8 cellular contexts compared by ENCODE assay signal in the genomic region with DNA sequence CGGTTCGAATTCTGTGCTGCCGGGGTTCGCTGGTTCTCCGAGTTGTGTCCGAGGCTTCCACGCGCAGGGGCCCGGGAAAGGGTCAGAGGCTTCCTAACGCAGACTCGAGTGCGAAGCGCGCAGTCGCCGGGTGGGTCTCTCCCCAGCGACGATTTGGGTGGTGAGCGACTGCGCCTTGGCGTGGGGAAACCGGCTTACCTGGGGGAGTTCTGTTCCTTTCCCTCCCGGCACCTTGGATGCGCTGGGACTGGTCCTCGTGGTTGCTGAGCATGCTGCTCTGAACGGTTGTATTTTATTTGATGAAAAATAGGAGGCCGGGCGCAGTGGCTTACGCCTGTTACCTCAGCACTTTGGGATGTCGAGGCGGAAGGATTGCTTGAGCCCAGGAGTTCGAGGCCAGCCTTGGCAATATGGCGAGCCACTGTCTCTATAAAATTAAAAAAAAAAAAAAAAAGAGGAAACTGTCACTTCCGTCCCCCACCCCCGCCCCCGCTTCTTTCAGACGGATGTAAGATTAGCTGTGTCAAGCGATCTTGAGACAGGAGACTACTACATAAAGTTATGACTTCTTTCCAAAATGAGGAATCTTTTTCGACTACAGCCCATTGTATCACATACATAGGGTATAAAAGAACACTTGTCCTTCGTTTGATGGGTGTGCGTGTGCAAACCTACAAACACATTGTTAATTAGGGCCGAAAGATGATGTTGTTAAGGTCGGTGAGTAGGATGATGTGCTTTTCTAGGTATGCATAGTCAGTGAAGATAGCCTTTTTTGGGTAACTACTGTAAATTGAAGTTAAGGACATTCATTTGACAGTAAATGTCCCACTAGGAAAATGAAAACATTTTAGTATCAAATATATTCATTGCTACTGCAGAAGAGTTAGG. TPM values are rescaled to one million over a fixed set of nuclear protein-coding genes. Genes with fewer than 3 reads are reported as not detected.
DNase-seq lines count a peak whose midpoint lies in the region; ATAC-seq and TF ChIP-seq lines count a peak whose summit lies in the region.

A gene with protein sequence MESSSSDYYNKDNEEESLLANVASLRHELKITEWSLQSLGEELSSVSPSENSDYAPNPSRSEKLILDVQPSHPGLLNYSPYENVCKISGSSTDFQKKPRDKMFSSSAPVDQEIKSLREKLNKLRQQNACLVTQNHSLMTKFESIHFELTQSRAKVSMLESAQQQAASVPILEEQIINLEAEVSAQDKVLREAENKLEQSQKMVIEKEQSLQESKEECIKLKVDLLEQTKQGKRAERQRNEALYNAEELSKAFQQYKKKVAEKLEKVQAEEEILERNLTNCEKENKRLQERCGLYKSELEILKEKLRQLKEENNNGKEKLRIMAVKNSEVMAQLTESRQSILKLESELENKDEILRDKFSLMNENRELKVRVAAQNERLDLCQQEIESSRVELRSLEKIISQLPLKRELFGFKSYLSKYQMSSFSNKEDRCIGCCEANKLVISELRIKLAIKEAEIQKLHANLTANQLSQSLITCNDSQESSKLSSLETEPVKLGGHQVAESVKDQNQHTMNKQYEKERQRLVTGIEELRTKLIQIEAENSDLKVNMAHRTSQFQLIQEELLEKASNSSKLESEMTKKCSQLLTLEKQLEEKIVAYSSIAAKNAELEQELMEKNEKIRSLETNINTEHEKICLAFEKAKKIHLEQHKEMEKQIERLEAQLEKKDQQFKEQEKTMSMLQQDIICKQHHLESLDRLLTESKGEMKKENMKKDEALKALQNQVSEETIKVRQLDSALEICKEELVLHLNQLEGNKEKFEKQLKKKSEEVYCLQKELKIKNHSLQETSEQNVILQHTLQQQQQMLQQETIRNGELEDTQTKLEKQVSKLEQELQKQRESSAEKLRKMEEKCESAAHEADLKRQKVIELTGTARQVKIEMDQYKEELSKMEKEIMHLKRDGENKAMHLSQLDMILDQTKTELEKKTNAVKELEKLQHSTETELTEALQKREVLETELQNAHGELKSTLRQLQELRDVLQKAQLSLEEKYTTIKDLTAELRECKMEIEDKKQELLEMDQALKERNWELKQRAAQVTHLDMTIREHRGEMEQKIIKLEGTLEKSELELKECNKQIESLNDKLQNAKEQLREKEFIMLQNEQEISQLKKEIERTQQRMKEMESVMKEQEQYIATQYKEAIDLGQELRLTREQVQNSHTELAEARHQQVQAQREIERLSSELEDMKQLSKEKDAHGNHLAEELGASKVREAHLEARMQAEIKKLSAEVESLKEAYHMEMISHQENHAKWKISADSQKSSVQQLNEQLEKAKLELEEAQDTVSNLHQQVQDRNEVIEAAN (N-terminal part only) (plus strand): TSS at position 2 of the 891 bp plus-strand sequence. CDS start 2,638 bp downstream, outside the sequence.

- H3K27ac ChIP-seq in HEK293 (ENCODE audit: extremely low read depth, low read depth, low read length) (peak within 1 kb of the TSS; percentile 94), gastroesophageal sphincter (peak within 1 kb of the TSS; percentile 98 to 100 (median 99)), skeletal muscle tissue (ENCODE audit: low read depth, low read length) (peak within 1 kb of the TSS; percentile 99)

- no peaks in the 10 kb centered on the region for H3K9me3 ChIP-seq in HEK293 (ENCODE audit: control insufficient read depth, insufficient read depth, low read depth, low read length)
- H3K9me3 ChIP-seq in gastroesophageal sphincter, result no peaks in the 10 kb centered on the region
- H3K9me3 ChIP-seq in skeletal muscle tissue (ENCODE audit: control insufficient read depth in 3 of 3, low read length in 3 of 3), result no peaks in the 10 kb centered on the region

- H3K27me3 Mint-ChIP-seq in activated T-cell treated with anti-CD3 and anti-CD28 coated beads, Interleukin-2, amount 50 U/mL, for 4 hours (ENCODE audit: low read depth), result no peaks in the 10 kb centered on the region

- peak within 1 kb of the TSS; percentile 97 for H3K4me3 Mint-ChIP-seq in activated T-cell treated with anti-CD3 and anti-CD28 coated beads, Interleukin-2, amount 50 U/mL, for 4 hours

- no peaks in the 10 kb centered on the region for H3K27me3 ChIP-seq in gastroesophageal sphincter
- no peaks in the 10 kb centered on the region for H3K27me3 ChIP-seq in skeletal muscle tissue (ENCODE audit: control insufficient read depth in 3 of 3, insufficient read depth in 3 of 3, low read length in 3 of 3)

- no peak for TF ChIP-seq EP300 in gastroesophageal sphincter (IDR thresholded peaks at IDR 0.05)

- H3K36me3 ChIP-seq in HEK293 (ENCODE audit: control insufficient read depth in 2 of 2, insufficient read depth in 1 of 2, low read length in 2 of 2), result peaks cover 0 to 8% of the 10 kb centered on the region in 2 experiments; a peak in 1 of 3 replicates
- no peaks in the 10 kb centered on the region for H3K36me3 ChIP-seq in gastroesophageal sphincter
- peaks cover 0 to 3% (median 0%) of the 10 kb centered on the region in 3 donors for H3K36me3 ChIP-seq in skeletal muscle tissue (ENCODE audit: control insufficient read depth in 3 of 3, insufficient read depth in 3 of 3, low read length in 3 of 3)

- no peaks in the 10 kb centered on the region for H3K9me3 Mint-ChIP-seq in activated T-cell treated with anti-CD3 and anti-CD28 coated beads, Interleukin-2, amount 50 U/mL, for 4 hours

- ATAC-seq in activated T-cell treated with anti-CD3 and anti-CD28 coated beads, Interleukin-2, amount 50 U/mL, for 4 hours, result peak; percentile 13 to 15
- no peak for ATAC-seq in gastroesophageal sphincter

- no peaks in the 10 kb centered on the region for H3K4me1 ChIP-seq in HEK293 (ENCODE audit: control insufficient read depth, insufficient read depth, low read length)
- H3K4me1 ChIP-seq in gastroesophageal sphincter, result peaks cover 4 to 42% (median 4%) of the 10 kb centered on the region in 3 donors
- peaks cover 8 to 25% (median 19%) of the 10 kb centered on the region in 3 donors for H3K4me1 ChIP-seq in skeletal muscle tissue (ENCODE audit: control insufficient read depth in 3 of 3, insufficient read depth in 3 of 3, low read length in 3 of 3)

- TF ChIP-seq CTCF in HEK293 (tag by site-specific recombination; IDR thresholded peaks at IDR 0.05) (no peak), gastroesophageal sphincter (IDR thresholded peaks at IDR 0.05) (no peak)

- CTCF ChIA-PET in HEK293 (lab: Yijun Ruan, JAX), result no interaction called here

- H3K9ac ChIP-seq in skeletal muscle tissue (ENCODE audit: low read depth in 1 of 3, low read length in 3 of 3), result peak within 1 kb of the TSS; percentile 98 to 100 (median 99)

- POLR2A ChIA-PET in HEK293 (lab: Yijun Ruan, JAX), result interaction anchor here (0.6 kb wide), 6 partner anchors 57 to 1638 kb away, joined by 3 to 7 read pairs (median 4); no protein-coding TSS in a partner anchor

- TF ChIP-seq POLR2A in gastroesophageal sphincter (IDR thresholded peaks at IDR 0.05), result no peak

- H3K4me3 ChIP-seq in HEK293 (ENCODE audit: low read depth, low read length) (peak within 1 kb of the TSS; percentile 98), gastroesophageal sphincter (peak within 1 kb of the TSS; percentile 94 to 98), skeletal muscle tissue (ENCODE audit: low read length in 3 of 3) (peak within 1 kb of the TSS; percentile 97 to 99 (median 97))

- DNase-seq in NCI-H345 treated with DMSO at 0.1 percent for 48 hours (lab: John Stamatoyannopoulos, UW; ENCODE audit: unreplicated experiment) (peak; percentile 48), NCI-H345 (lab: John Stamatoyannopoulos, UW) (no peak), NCI-H510A (lab: John Stamatoyannopoulos, UW) (peak; percentile 69), HPDE6-E6E7 (ENCODE audit: extremely low spot score) (no peak)
- peak; percentile 48 for DNase-seq in activated T-cell treated with anti-CD3 and anti-CD28 coated beads, Interleukin-2, amount 50 U/mL, for 4 hours

- peaks cover 21% of the 10 kb centered on the region for H3K36me3 Mint-ChIP-seq in activated T-cell treated with anti-CD3 and anti-CD28 coated beads, Interleukin-2, amount 50 U/mL, for 4 hours (ENCODE audit: insufficient read depth)

- WGBS in gastroesophageal sphincter (ENCODE audit: low coverage in 1 of 2), 2 donors, result 7 to 22% methylated on average over 7 to 12 of the region's 43 CpGs

- H3K4me1 Mint-ChIP-seq in activated T-cell treated with anti-CD3 and anti-CD28 coated beads, Interleukin-2, amount 50 U/mL, for 4 hours (ENCODE audit: low read depth), result peaks cover 49% of the 10 kb centered on the region

TF ChIP-seq in HEK293, 187 proteins besides CTCF, POLR2A, EP300 and RAD21 (continues in another document):
- TF ChIP-seq, protein P1, sequence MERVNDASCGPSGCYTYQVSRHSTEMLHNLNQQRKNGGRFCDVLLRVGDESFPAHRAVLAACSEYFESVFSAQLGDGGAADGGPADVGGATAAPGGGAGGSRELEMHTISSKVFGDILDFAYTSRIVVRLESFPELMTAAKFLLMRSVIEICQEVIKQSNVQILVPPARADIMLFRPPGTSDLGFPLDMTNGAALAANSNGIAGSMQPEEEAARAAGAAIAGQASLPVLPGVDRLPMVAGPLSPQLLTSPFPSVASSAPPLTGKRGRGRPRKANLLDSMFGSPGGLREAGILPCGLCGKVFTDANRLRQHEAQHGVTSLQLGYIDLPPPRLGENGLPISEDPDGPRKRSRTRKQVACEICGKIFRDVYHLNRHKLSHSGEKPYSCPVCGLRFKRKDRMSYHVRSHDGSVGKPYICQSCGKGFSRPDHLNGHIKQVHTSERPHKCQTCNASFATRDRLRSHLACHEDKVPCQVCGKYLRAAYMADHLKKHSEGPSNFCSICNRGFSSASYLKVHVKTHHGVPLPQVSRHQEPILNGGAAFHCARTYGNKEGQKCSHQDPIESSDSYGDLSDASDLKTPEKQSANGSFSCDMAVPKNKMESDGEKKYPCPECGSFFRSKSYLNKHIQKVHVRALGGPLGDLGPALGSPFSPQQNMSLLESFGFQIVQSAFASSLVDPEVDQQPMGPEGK (tag by site-specific recombination; IDR thresholded peaks at IDR 0.05), result no peak
- TF ChIP-seq, protein P2, sequence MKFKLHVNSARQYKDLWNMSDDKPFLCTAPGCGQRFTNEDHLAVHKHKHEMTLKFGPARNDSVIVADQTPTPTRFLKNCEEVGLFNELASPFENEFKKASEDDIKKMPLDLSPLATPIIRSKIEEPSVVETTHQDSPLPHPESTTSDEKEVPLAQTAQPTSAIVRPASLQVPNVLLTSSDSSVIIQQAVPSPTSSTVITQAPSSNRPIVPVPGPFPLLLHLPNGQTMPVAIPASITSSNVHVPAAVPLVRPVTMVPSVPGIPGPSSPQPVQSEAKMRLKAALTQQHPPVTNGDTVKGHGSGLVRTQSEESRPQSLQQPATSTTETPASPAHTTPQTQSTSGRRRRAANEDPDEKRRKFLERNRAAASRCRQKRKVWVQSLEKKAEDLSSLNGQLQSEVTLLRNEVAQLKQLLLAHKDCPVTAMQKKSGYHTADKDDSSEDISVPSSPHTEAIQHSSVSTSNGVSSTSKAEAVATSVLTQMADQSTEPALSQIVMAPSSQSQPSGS (tag by site-specific recombination; IDR thresholded peaks at IDR 0.05; ENCODE audit: low read depth), result no peak
- TF ChIP-seq ZNF76 (tag by site-specific recombination; IDR thresholded peaks at IDR 0.05; ENCODE audit: borderline replicate concordance, low read depth), result 0 out of 2 replicates have a peak, but pooled peaks have one; percentile 1

RNA-seq across cellular contexts. Expression of the gene that starts here (rescaled TPM):
- 1 to 10 TPM; 4.6 to 8.3 (median 8.1) TPM for total RNA-seq in activated T-cell treated with anti-CD3 and anti-CD28 coated beads, Interleukin-2, amount 50 U/mL, for 4 hours
- total RNA-seq in gastroesophageal sphincter, result 1 to 10 TPM in 3 of 4 donors, under 1 TPM in 1; 0.81 to 4.7 (median 2.4) TPM
- 1.6 TPM for total RNA-seq in skeletal muscle tissue

Comparison
In these comparisons a context has a peak if more than half of its experiments do, and no peak if none do; other contexts are left out.
1. DNase-seq: peak in NCI-H345 treated with DMSO at 0.1 percent for 48 hours (single experiment), NCI-H510A (single experiment) and activated T-cell treated with anti-CD3 and anti-CD28 coated beads, Interleukin-2, amount 50 U/mL, for 4 hours (single experiment); none in NCI-H345 (single experiment) and HPDE6-E6E7 (single experiment).
2. Peak in every context shown above with its lines, with median percentiles within 50 percentile points of each other: H3K27ac ChIP-seq and H3K4me3 ChIP-seq.